ENCODE assay signal across 21 cellular contexts in genomic region chr6:129321303-129321702, GRCh38.
"Had no signal": no experiment of that assay in that cellular context is flagged by ENCODE, and none has a peak within 500 bp of the region (broad histone marks: within the 10 kb centered on the region; RNA-seq: fewer than 3 reads in every experiment).

No MANE protein-coding gene starts in this region.

- H3K36me3 ChIP-seq: adrenal gland, WERI-Rb-1 had no signal

- H3K9me3 ChIP-seq: adrenal gland, esophagus muscularis mucosa, heart right ventricle, tibial artery had no signal

- H3K9me3 Mint-ChIP-seq: activated naive CD4-positive, alpha-beta T cell treated with anti-CD3 and anti-CD28 coated beads, Interleukin-2, amount 50 U/mL, for 72 hours; natural killer cell had no signal

- ATAC-seq: activated CD4-positive, alpha-beta T cell treated with anti-CD3 and anti-CD28 coated beads for 36 hours; activated naive CD4-positive, alpha-beta T cell treated with anti-CD3 and anti-CD28 coated beads, Interleukin-2, amount 50 U/mL, for 72 hours; natural killer cell; right cardiac atrium; stimulated activated naive CD8-positive, alpha-beta T cell treated with anti-CD3 and anti-CD28 coated beads, Interleukin-15, Interleukin-2, amounts not matched to agents 100 U/mL and 50 U/mL, for 24 hours had no signal

- DNase-seq: activated CD4-positive, alpha-beta T cell treated with anti-CD3 and anti-CD28 coated beads for 36 hours; activated CD4-positive, alpha-beta T cell treated with anti-CD3 and anti-CD28 coated beads, Interleukin-2, amount 50 U/mL, for 48 hours; activated gamma-delta T cell treated with Interleukin-2 at 50 U/mL for 16 hours; adrenal gland; dermis blood vessel endothelial cell; effector memory CD4-positive, alpha-beta T cell; heart right ventricle; natural killer cell; posterior cingulate gyrus; right cardiac atrium; stimulated activated CD4-positive, alpha-beta T cell treated with anti-CD3 and anti-CD28 coated beads, Interleukin-2, amount 100 ng/mL, for 24 hours; stimulated activated naive CD8-positive, alpha-beta T cell treated with anti-CD3 and anti-CD28 coated beads, Interleukin-15, Interleukin-2, amounts not matched to agents 100 U/mL and 50 U/mL, for 24 hours; substantia nigra; T-helper 2 cell; tibial artery; WERI-Rb-1 had no signal

- H3K27ac ChIP-seq: adrenal gland, cardiac muscle cell, esophagus muscularis mucosa, heart right ventricle, tibial artery, WERI-Rb-1 had no signal

- H3K4me3 Mint-ChIP-seq: activated CD4-positive, alpha-beta T cell treated with anti-CD3 and anti-CD28 coated beads for 36 hours; natural killer cell had no signal

- FAIRE-seq: endothelial cell of umbilical vein had no signal

- H3K27ac Mint-ChIP-seq: activated CD4-positive, alpha-beta T cell treated with anti-CD3 and anti-CD28 coated beads for 36 hours; activated naive CD4-positive, alpha-beta T cell treated with anti-CD3 and anti-CD28 coated beads, Interleukin-2, amount 50 U/mL, for 72 hours; natural killer cell had no signal

- H3K27me3 ChIP-seq: adrenal gland, cardiac muscle cell, esophagus muscularis mucosa, heart right ventricle, tibial artery had no signal

- H3K36me3 Mint-ChIP-seq: activated naive CD4-positive, alpha-beta T cell treated with anti-CD3 and anti-CD28 coated beads, Interleukin-2, amount 50 U/mL, for 72 hours had no signal

- H3K4me1 ChIP-seq: adrenal gland, esophagus muscularis mucosa, tibial artery had no signal

- H3K4me3 ChIP-seq: adrenal gland, cardiac muscle cell, esophagus muscularis mucosa, heart right ventricle, lung, tibial artery had no signal

- H3K4me1 Mint-ChIP-seq: activated CD4-positive, alpha-beta T cell treated with anti-CD3 and anti-CD28 coated beads for 36 hours had no signal
